8 cellular contexts compared by ENCODE assay signal in the genomic region with DNA sequence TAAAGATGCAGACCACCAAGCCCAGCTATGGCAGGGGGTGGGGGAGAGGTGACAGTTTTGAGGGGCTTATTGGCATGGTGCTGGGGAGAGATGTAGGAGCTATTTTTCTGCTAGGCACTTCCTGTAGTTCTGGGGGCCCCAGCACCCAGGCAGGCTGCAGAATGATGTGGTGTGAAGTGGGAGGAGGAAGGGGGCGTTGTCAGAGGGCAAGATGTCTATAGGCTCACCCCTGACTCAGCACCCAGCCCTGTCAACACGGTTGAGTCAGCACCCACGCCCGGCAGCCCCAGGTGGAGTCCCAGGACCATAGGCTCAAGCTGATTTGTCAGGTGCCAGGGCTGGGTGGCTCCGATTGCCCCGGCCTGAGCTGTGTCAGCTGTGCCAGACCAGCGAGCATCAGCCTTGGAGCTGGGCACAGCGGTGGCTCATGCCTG. TPM values are rescaled to one million over a fixed set of nuclear protein-coding genes. Genes with fewer than 3 reads are reported as not detected.
DNase-seq lines count a peak whose midpoint lies in the region; ATAC-seq, FAIRE-seq and TF ChIP-seq lines count a peak whose summit lies in the region.

No MANE protein-coding gene starts in this region.

- H4K91ac ChIP-seq in H1 (replicated peaks; ENCODE audit: insufficient read length, low read length): no peak overlapping the region

- H4K8ac ChIP-seq in H1 (ENCODE audit: extremely low read depth, insufficient read depth, low read length): no peak overlapping the region

- H3K9me3 ChIP-seq in H1 (ENCODE audit: insufficient read depth in 2 of 2, low read depth in 1 of 2, low read length in 1 of 2) (no peaks in the 10 kb centered on the region), ovary (no peaks in the 10 kb centered on the region)

- H2AK5ac ChIP-seq in H1 (ENCODE audit: low read depth, low read length): no peak overlapping the region

- DNase-seq in GM12865 (ENCODE audit: low read depth) (peak; percentile 92), H1 (ENCODE audit: low read depth in 1 of 2, low spot score in 2 of 2) (no peak), ovary (peak; percentile 55 to 82 (median 65)), urothelium cell line (ENCODE audit: low spot score) (peak; percentile 83), medulla oblongata (ENCODE audit: extremely low spot score) (no peak)
- DNase-seq in Jurkat, Clone E6-1 (ENCODE audit: low read depth, low spot score): peak; percentile 62
- peak; percentile 98 for DNase-seq in activated CD8-positive, alpha-beta T cell treated with anti-CD3 and anti-CD28 coated beads for 36 hours

- no peak overlapping the region for H3K18ac ChIP-seq in H1 (ENCODE audit: extremely low read depth, low read length)

- no peak overlapping the region for H2BK120ac ChIP-seq in H1 (replicated peaks; ENCODE audit: low read depth, low read length)

- no peak overlapping the region for H3K9ac ChIP-seq in H1 (replicated peaks in 1 of 4; ENCODE audit: extremely low read depth in 1 of 4, low read depth in 3 of 4, low read length in 3 of 4)

- H3K27me3 ChIP-seq in H1 (replicated peaks in 1 of 4; ENCODE audit: control insufficient read depth in 3 of 4, extremely low read depth in 1 of 4, insufficient read depth in 3 of 4, low read length in 3 of 4): peaks cover 17 to 42% (median 38%) of the 10 kb centered on the region in 4 experiments
- H3K27me3 ChIP-seq in ovary: no peaks in the 10 kb centered on the region

- FAIRE-seq in H1 (lab: Jason Lieb, UNC) (no peak), urothelium cell line (lab: Jason Lieb, UNC) (no peak)

- WGBS in H1 (ENCODE audit: extremely low coverage in 1 of 2, insufficient coverage in 1 of 2, insufficient read length in 1 of 2, insufficient replicate concordance in 2 of 2, low coverage in 1 of 2, low lambda C conversion rate in 2 of 2, missing lambda C conversion rate in 1 of 2), 2 experiments: 72% methylated on average over 8 of the region's 8 CpGs; no CpG with 5 or more reads in 1 of the 2 experiments
- 48 to 70% (median 48%) methylated on average over 4 to 8 of the region's 8 CpGs for WGBS in ovary, 3 donors

- H3K79me2 ChIP-seq in H1 (ENCODE audit: control insufficient read depth in 1 of 2, insufficient read depth in 2 of 2, low read length in 2 of 2): no peaks in the 10 kb centered on the region

- H3K56ac ChIP-seq in H1 (replicated peaks; ENCODE audit: insufficient read length, low read depth, low read length): no peak overlapping the region

- H3K4me1 Mint-ChIP-seq in activated CD8-positive, alpha-beta T cell treated with anti-CD3 and anti-CD28 coated beads for 36 hours (ENCODE audit: low read depth): peaks cover 59% of the 10 kb centered on the region

- H2BK20ac ChIP-seq in H1 (ENCODE audit: low read length): no peak overlapping the region

- no peak overlapping the region for H3K4me3 Mint-ChIP-seq in activated CD8-positive, alpha-beta T cell treated with anti-CD3 and anti-CD28 coated beads for 36 hours

- H2BK12ac ChIP-seq in H1 (ENCODE audit: low read depth, low read length): no peak overlapping the region

- peak overlapping the region; percentile 30 for H3K27ac Mint-ChIP-seq in activated CD8-positive, alpha-beta T cell treated with anti-CD3 and anti-CD28 coated beads for 36 hours

- no peak overlapping the region for H3K14ac ChIP-seq in H1 (ENCODE audit: insufficient read length)

- TF ChIP-seq RAD21 in H1 (IDR thresholded peaks at IDR 0.05 in 1 of 2, conservative IDR thresholded peaks at IDR 0.05 in 1 of 2; ENCODE audit: low read depth in 2 of 2, low read length in 2 of 2): no peak

- CTCF ChIA-PET in activated CD8-positive, alpha-beta T cell treated with anti-CD3 and anti-CD28 coated beads for 36 hours (lab: Charles Lee): interaction anchor here (0.6 to 2.5 kb wide), 11 partner anchors 9 to 112 kb away, joined by 3 to 9 read pairs (median 6); no protein-coding TSS in a partner anchor
- CTCF ChIA-PET in H1 (lab: Charles Lee; ENCODE audit: partially characterized antibody): interaction anchor here (0.6 to 6.0 kb wide), 10 partner anchors 13 to 1812 kb away, joined by 3 to 41 read pairs (median 5); no protein-coding TSS in a partner anchor

- peaks cover 15% of the 10 kb centered on the region for H3K27me3 Mint-ChIP-seq in activated CD8-positive, alpha-beta T cell treated with anti-CD3 and anti-CD28 coated beads for 36 hours

- H3K4me3 ChIP-seq in GM12865 (ENCODE audit: low read depth, low read length): no peak overlapping the region
- no peak overlapping the region for H3K4me3 ChIP-seq in Jurkat, Clone E6-1 (ENCODE audit: low read length)
- no peak overlapping the region for H3K4me3 ChIP-seq in H1 (ENCODE audit: extremely low read depth in 1 of 4, insufficient read depth in 2 of 4, low read depth in 3 of 4, low read length in 4 of 4)
- no peak overlapping the region for H3K4me3 ChIP-seq in ovary

- no peak overlapping the region for H3K4me2 ChIP-seq in H1 (ENCODE audit: insufficient read depth in 1 of 2, low read depth in 2 of 2, low read length in 2 of 2)

- TF ChIP-seq EP300 in H1 (IDR thresholded peaks at IDR 0.05; ENCODE audit: borderline replicate concordance in 1 of 2, low read depth in 2 of 2, low read length in 2 of 2) (no peak), ovary (IDR thresholded peaks at IDR 0.05) (no peak)

- H2AFZ ChIP-seq in H1 (ENCODE audit: low read length): no peak overlapping the region

- no peak overlapping the region for H3K23ac ChIP-seq in H1 (ENCODE audit: insufficient read length)

- H4K5ac ChIP-seq in H1 (ENCODE audit: insufficient read length, low read depth, low read length): no peak overlapping the region

- H3K4ac ChIP-seq in H1 (replicated peaks; ENCODE audit: insufficient read length, low read depth, low read length): no peak overlapping the region

- no peak overlapping the region for H2BK15ac ChIP-seq in H1 (ENCODE audit: low read length)

- H3K36me3 Mint-ChIP-seq in activated CD8-positive, alpha-beta T cell treated with anti-CD3 and anti-CD28 coated beads for 36 hours (ENCODE audit: low read depth): no peaks in the 10 kb centered on the region

- peaks cover 0 to 2% (median 0%) of the 10 kb centered on the region in 4 experiments; a peak in 2 of 7 replicates for H3K4me1 ChIP-seq in H1 (replicated peaks in 1 of 4; ENCODE audit: control insufficient read depth in 3 of 4, insufficient read depth in 4 of 4, low read length in 3 of 4)
- H3K4me1 ChIP-seq in ovary (ENCODE audit: insufficient read depth): peaks cover 5% of the 10 kb centered on the region

- peaks cover 13% of the 10 kb centered on the region; the same call in 1 of the 2 replicates for H3K23me2 ChIP-seq in H1 (ENCODE audit: low read depth, low read length)

- peaks cover 0 to 2% of the 10 kb centered on the region in 2 experiments for H4K20me1 ChIP-seq in H1 (replicated peaks in 1 of 2; ENCODE audit: control insufficient read depth in 1 of 2, insufficient read depth in 2 of 2, low read length in 2 of 2)

- H3K79me1 ChIP-seq in H1 (ENCODE audit: low read depth, low read length): no peaks in the 10 kb centered on the region

- no peak overlapping the region for H2BK5ac ChIP-seq in H1 (ENCODE audit: low read depth, low read length)

- TF ChIP-seq POLR2A in H1 (IDR thresholded peaks at IDR 0.05; ENCODE audit: control extremely low read depth in 1 of 2, low read depth in 2 of 2, low read length in 2 of 2): no peak
- peak; percentile 14 for TF ChIP-seq POLR2A in ovary (IDR thresholded peaks at IDR 0.05)

- H3K9me3 Mint-ChIP-seq in activated CD8-positive, alpha-beta T cell treated with anti-CD3 and anti-CD28 coated beads for 36 hours: no peaks in the 10 kb centered on the region

- no peak overlapping the region for H3K27ac ChIP-seq in H1 (ENCODE audit: low read depth, low read length)
- H3K27ac ChIP-seq in ovary: no peak overlapping the region

- ATAC-seq in activated CD8-positive, alpha-beta T cell treated with anti-CD3 and anti-CD28 coated beads for 36 hours: peak; percentile 92
- no peak for ATAC-seq in GM21717 (IDR thresholded peaks at IDR 0.05; ENCODE audit: unreplicated experiment)

- intact Hi-C loops in activated CD8-positive, alpha-beta T cell treated with anti-CD3 and anti-CD28 coated beads for 36 hours (cut with micrococcal nuclease): loop anchor here (10.0 kb wide), 1 partner anchor 256 kb away; the partner anchor contains the start of gene TPM4
- intact Hi-C loops in ovary (cut with DNase I): no loop called here

- no peak for TF ChIP-seq CTCF in GM12865 (IDR thresholded peaks at IDR 0.05; ENCODE audit: insufficient read depth, low read depth, low read length, missing control alignments)
- TF ChIP-seq CTCF in activated CD8-positive, alpha-beta T cell treated with anti-CD3 and anti-CD28 coated beads for 36 hours (IDR thresholded peaks at IDR 0.05): no peak
- TF ChIP-seq CTCF in H1 (IDR thresholded peaks at IDR 0.05; ENCODE audit: control extremely low read depth in 1 of 3, insufficient read depth in 1 of 3, low read depth in 1 of 3, low read length in 3 of 3): no peak
- no peak for TF ChIP-seq CTCF in ovary (IDR thresholded peaks at IDR 0.05)

- H3K36me3 ChIP-seq in H1 (ENCODE audit: control insufficient read depth in 2 of 4, insufficient read depth in 4 of 4, low read length in 3 of 4): no peaks in the 10 kb centered on the region
- no peaks in the 10 kb centered on the region for H3K36me3 ChIP-seq in ovary

- POLR2A ChIA-PET in activated CD8-positive, alpha-beta T cell treated with anti-CD3 and anti-CD28 coated beads for 36 hours (lab: Charles Lee): interaction anchor here (1.0 to 4.4 kb wide), 4 partner anchors 8 to 43 kb away, joined by 4 to 26 read pairs (median 12); no protein-coding TSS in a partner anchor
- POLR2A ChIA-PET in H1 (lab: Charles Lee; ENCODE audit: partially characterized antibody): interaction anchor here (2.0 kb wide), 1 partner anchor 9 kb away, joined by 5 read pairs; no protein-coding TSS in a partner anchor

TF ChIP-seq in H1, 55 proteins besides CTCF, POLR2A, EP300 and RAD21 (continues in another document):
- TF ChIP-seq RBBP5 (IDR thresholded peaks at IDR 0.05; ENCODE audit: borderline replicate concordance, low read depth, low read length) (no peak), CREB1 (IDR thresholded peaks at IDR 0.05) (no peak), SIN3A (conservative IDR thresholded peaks at IDR 0.05 in 1 of 2, IDR thresholded peaks at IDR 0.05 in 1 of 2; ENCODE audit: low read depth in 1 of 2, low read length in 2 of 2) (no peak)

RNA-seq across cellular contexts. Expression of gene KLF2, which starts 5.8 kb away (rescaled TPM):
- 22.6 TPM for polyA plus RNA-seq in Jurkat, Clone E6-1 (2012; ENCODE audit: insufficient read depth, insufficient read length)
- total RNA-seq in activated CD8-positive, alpha-beta T cell treated with anti-CD3 and anti-CD28 coated beads for 36 hours: 1 to 10 TPM in 1 of 2 experiments, under 1 TPM in 1; 0.94 to 1.0 TPM
- 0.19 and 0.52 TPM in 2 replicates for total RNA-seq in H1 (2021; fragmentation: NEBNext Ultra II Directional; extraction: Animal tissue kit (Norgen Biotek cat#: 25700))
- 0.11 and 0.33 TPM in 2 replicates for polyA plus RNA-seq in H1 (2011; rRNA removed)
- not detected for polyA plus RNA-seq in H1 (2011; cell fraction: cytosol; rRNA removed)
- 0.27 TPM for polyA plus RNA-seq in H1 (2011; cell fraction: nucleus; rRNA removed)
- polyA plus RNA-seq in H1 (2012, experiment 1 of 2): 0.17 to 0.43 TPM (median 0.22 TPM) in 3 of 4 replicates, not detected in the other
- polyA plus RNA-seq in H1 (2012, experiment 2 of 2): 0.35 TPM
- polyA plus RNA-seq in H1 (2013, experiment 1 of 2): 0.32 TPM
- 0.31 TPM for polyA plus RNA-seq in H1 (2013, experiment 2 of 2)
- polyA minus RNA-seq in H1 (2011; rRNA and poly(A)+ RNA removed): not detected in 2 replicates
- not detected for polyA minus RNA-seq in H1 (2011; cell fraction: cytosol; rRNA and poly(A)+ RNA removed)
- 0.50 TPM for polyA minus RNA-seq in H1 (2011; cell fraction: nucleus; rRNA and poly(A)+ RNA removed)
- 100 to 1,000 TPM in 3 of 7 donors, 10 to 100 TPM in 4; 69.5 to 399 (median 97.8) TPM for total RNA-seq in ovary
- polyA plus RNA-seq in ovary: 10 to 100 TPM; 48.3 to 48.7 TPM

Comparison
In these comparisons a context has a peak if more than half of its experiments do, and no peak if none do; other contexts are left out.
1. DNase-seq: peak in GM12865 (single experiment), Jurkat, Clone E6-1 (single experiment), activated CD8-positive, alpha-beta T cell treated with anti-CD3 and anti-CD28 coated beads for 36 hours (single experiment), ovary (5 of 5) and urothelium cell line (single experiment); none in H1 (0 of 2) and medulla oblongata (single experiment).
2. RNA of gene KLF2, which starts 5.8 kb away (total RNA-seq): 69.5 to 399 TPM in ovary; 0.94 to 1.0 TPM in activated CD8-positive, alpha-beta T cell treated with anti-CD3 and anti-CD28 coated beads for 36 hours and 0.19 to 0.52 TPM in H1; every median in the first group is over 10 times any median in the second.